ENCODE assay signal across 28 cellular contexts in the genomic region with DNA sequence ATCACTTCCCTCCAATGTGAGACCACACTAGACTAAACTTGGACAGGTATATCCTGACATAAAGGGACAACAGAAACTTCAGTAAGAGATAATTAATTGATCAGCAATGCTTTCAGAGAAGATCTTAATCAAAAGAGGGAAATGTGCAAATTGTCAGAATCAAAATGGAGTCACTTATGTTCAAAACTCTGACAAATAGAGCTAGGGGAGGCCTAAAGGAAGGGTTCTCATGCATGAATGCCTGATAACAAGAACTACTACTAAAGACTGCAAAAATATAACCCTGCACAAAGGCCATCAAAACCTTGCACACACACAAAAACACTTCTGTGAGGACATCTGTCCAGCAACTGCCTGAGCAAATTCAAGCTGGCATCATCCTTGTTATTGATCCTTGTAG.
"Had no signal": no experiment of that assay in that cellular context is flagged by ENCODE, and none has a peak within 500 bp of the region (broad histone marks: within the 10 kb centered on the region; RNA-seq: fewer than 3 reads in every experiment).

No MANE protein-coding gene starts in this region.

- FAIRE-seq: endothelial cell of umbilical vein had no signal

- DNase-seq: activated CD4-positive, alpha-beta memory T cell treated with anti-CD3 and anti-CD28 coated beads, Interleukin-2, amount 10 ng/mL, durations not matched to agents 7 days and 5 days; activated CD4-positive, alpha-beta T cell treated with anti-CD3 and anti-CD28 coated beads for 1 hour; activated CD4-positive, alpha-beta T cell treated with anti-CD3 and anti-CD28 coated beads for 4 hours; activated CD4-positive, alpha-beta T cell treated with anti-CD3 and anti-CD28 coated beads, Interleukin-2, amount 10 ng/mL, durations not matched to agents 7 days and 5 days; activated CD4-positive, alpha-beta T cell treated with anti-CD3 and anti-CD28 coated beads, Interleukin-2, amount 50 U/mL, for 4 hours; activated CD8-positive, alpha-beta memory T cell treated with anti-CD3 and anti-CD28 coated beads, Interleukin-2, amount 50 U/mL, for 48 hours; activated gamma-delta T cell; activated naive CD4-positive, alpha-beta T cell; activated naive CD4-positive, alpha-beta T cell treated with anti-CD3 and anti-CD28 coated beads, Interleukin-2, amount 10 ng/mL, durations not matched to agents 7 days and 5 days; activated naive CD8-positive, alpha-beta T cell treated with anti-CD3 and anti-CD28 coated beads, Interleukin-2, amount 10 ng/mL, durations not matched to agents 7 days and 5 days; activated T-cell treated with anti-CD3 and anti-CD28 coated beads for 4 hours; activated T-cell treated with anti-CD3 and anti-CD28 coated beads, Interleukin-2, amount 50 U/mL, for 24 hours; activated T-cell treated with anti-CD3 and anti-CD28 coated beads, Interleukin-2, amount 50 U/mL, for 72 hours; central memory CD4-positive, alpha-beta T cell; cerebellar nuclear complex; colonic mucosa; effector CD8-positive, alpha-beta T cell; esophagus squamous epithelium; foreskin melanocyte; head of caudate nucleus; T-helper 2 cell had no signal

- H3K4me1 ChIP-seq: ascending aorta, breast epithelium, colonic mucosa, esophagus squamous epithelium, gastroesophageal sphincter had no signal

- H3K27ac ChIP-seq: ascending aorta, breast epithelium, cardiac muscle cell, colonic mucosa, epithelial cell of prostate, esophagus squamous epithelium, gastroesophageal sphincter had no signal

- H3K4me3 ChIP-seq: ascending aorta, breast epithelium, cardiac muscle cell, colonic mucosa, esophagus squamous epithelium, gastroesophageal sphincter had no signal

- H3K27me3 ChIP-seq: ascending aorta, breast epithelium, cardiac muscle cell, colonic mucosa, esophagus squamous epithelium, gastroesophageal sphincter had no signal

- ATAC-seq: activated naive CD4-positive, alpha-beta T cell treated with anti-CD3 and anti-CD28 coated beads, Interleukin-2, amount 50 U/mL, for 72 hours; activated T-cell treated with anti-CD3 and anti-CD28 coated beads, Interleukin-2, amount 50 U/mL, for 72 hours; gastroesophageal sphincter had no signal

- H3K36me3 ChIP-seq: ascending aorta, breast epithelium, cardiac muscle cell, colonic mucosa, esophagus squamous epithelium, gastroesophageal sphincter had no signal

- H3K9me3 ChIP-seq: ascending aorta, breast epithelium, colonic mucosa, esophagus squamous epithelium, gastroesophageal sphincter had no signal
